9 cellular contexts compared by ENCODE assay signal in the genomic region with DNA sequence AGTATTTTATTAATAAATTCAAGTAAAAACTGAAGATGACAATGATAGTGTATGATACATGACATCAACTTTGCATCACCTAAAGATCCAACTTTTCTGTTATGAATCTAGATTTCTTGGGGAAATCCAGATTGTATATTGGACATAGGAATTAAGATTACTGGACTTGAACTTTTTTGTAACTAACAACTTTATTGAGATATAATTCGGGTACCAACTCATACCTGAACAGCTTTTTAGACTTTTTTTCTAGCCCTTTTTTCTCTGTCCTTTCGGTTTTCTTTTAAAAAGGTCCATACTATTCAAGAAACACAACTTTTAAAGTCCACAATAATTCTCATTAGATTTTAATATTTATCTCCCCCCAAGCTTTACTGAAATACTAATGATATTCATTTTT. TPM values are rescaled to one million over a fixed set of nuclear protein-coding genes. Genes with fewer than 3 reads are reported as not detected.
DNase-seq lines count a peak whose midpoint lies in the region; ATAC-seq and TF ChIP-seq lines count a peak whose summit lies in the region.
"Had no signal": no experiment of that assay in that cellular context is flagged by ENCODE, and none has a peak within 500 bp of the region (broad histone marks: within the 10 kb centered on the region; RNA-seq: fewer than 3 reads in every experiment).

No MANE protein-coding gene starts in this region.

- no peak for ATAC-seq in stimulated activated naive CD8-positive, alpha-beta T cell treated with anti-CD3 and anti-CD28 coated beads, Interleukin-15, amount 100 ng/mL, for 72 hours
- no peak for ATAC-seq in stimulated activated naive CD8-positive, alpha-beta T cell treated with anti-CD3 and anti-CD28 coated beads, Interleukin-15, Interleukin-2, amounts not matched to agents 100 U/mL and 50 U/mL, for 24 hours
- ATAC-seq in activated naive CD8-positive, alpha-beta T cell treated with anti-CD3 and anti-CD28 coated beads, Interleukin-2, amount 50 U/mL, for 24 hours, result no peak
- no peak for ATAC-seq in HG02642 (IDR thresholded peaks at IDR 0.05; ENCODE audit: poor library complexity, unreplicated experiment)
- no peak for ATAC-seq in HG03175 (IDR thresholded peaks at IDR 0.05; ENCODE audit: unreplicated experiment)
- ATAC-seq in GM18519 (IDR thresholded peaks at IDR 0.05; ENCODE audit: low FRiP score, unreplicated experiment), result no peak

- no peak for DNase-seq in stimulated activated naive CD8-positive, alpha-beta T cell treated with anti-CD3 and anti-CD28 coated beads, Interleukin-15, amount 100 ng/mL, for 72 hours
- DNase-seq in stimulated activated naive CD8-positive, alpha-beta T cell treated with anti-CD3 and anti-CD28 coated beads, Interleukin-15, Interleukin-2, amounts not matched to agents 100 U/mL and 50 U/mL, for 24 hours, result no peak
- DNase-seq in activated naive CD8-positive, alpha-beta T cell treated with anti-CD3 and anti-CD28 coated beads, Interleukin-2, amount 50 U/mL, for 24 hours, result no peak
- DNase-seq in mesothelial cell of epicardium (ENCODE audit: low spot score in 2 of 2, unreplicated experiment in 2 of 2) (no peak), NCI-H1092 treated with DMSO at 0.1 percent for 48 hours (lab: John Stamatoyannopoulos, UW) (no peak)

- no peak overlapping the region for H3K27ac Mint-ChIP-seq in stimulated activated naive CD8-positive, alpha-beta T cell treated with anti-CD3 and anti-CD28 coated beads, Interleukin-15, amount 100 ng/mL, for 72 hours
- no peak overlapping the region for H3K27ac Mint-ChIP-seq in activated naive CD8-positive, alpha-beta T cell treated with anti-CD3 and anti-CD28 coated beads, Interleukin-2, amount 50 U/mL, for 24 hours
- peak overlapping the region; percentile 88 for H3K27ac Mint-ChIP-seq in mesothelial cell of epicardium
- H3K27ac Mint-ChIP-seq: memory B cell had no signal

- H3K36me3 Mint-ChIP-seq in activated naive CD8-positive, alpha-beta T cell treated with anti-CD3 and anti-CD28 coated beads, Interleukin-2, amount 50 U/mL, for 24 hours (ENCODE audit: low read depth), result no peaks in the 10 kb centered on the region
- H3K36me3 Mint-ChIP-seq in mesothelial cell of epicardium, result no peaks in the 10 kb centered on the region
- H3K36me3 Mint-ChIP-seq: memory B cell had no signal

- no peaks in the 10 kb centered on the region for H3K9me3 Mint-ChIP-seq in stimulated activated naive CD8-positive, alpha-beta T cell treated with anti-CD3 and anti-CD28 coated beads, Interleukin-15, amount 100 ng/mL, for 72 hours
- peaks cover 4% of the 10 kb centered on the region for H3K9me3 Mint-ChIP-seq in activated naive CD8-positive, alpha-beta T cell treated with anti-CD3 and anti-CD28 coated beads, Interleukin-2, amount 50 U/mL, for 24 hours
- H3K9me3 Mint-ChIP-seq in mesothelial cell of epicardium, result no peaks in the 10 kb centered on the region
- H3K9me3 Mint-ChIP-seq: memory B cell had no signal

- H3K4me3 Mint-ChIP-seq in stimulated activated naive CD8-positive, alpha-beta T cell treated with anti-CD3 and anti-CD28 coated beads, Interleukin-15, amount 100 ng/mL, for 72 hours, result peak overlapping the region; percentile 34 to 63
- H3K4me3 Mint-ChIP-seq in activated naive CD8-positive, alpha-beta T cell treated with anti-CD3 and anti-CD28 coated beads, Interleukin-2, amount 50 U/mL, for 24 hours, result peak overlapping the region; percentile 32
- H3K4me3 Mint-ChIP-seq in mesothelial cell of epicardium, result peak overlapping the region; percentile 62

- no peak for TF ChIP-seq CTCF in mesothelial cell of epicardium (IDR thresholded peaks at IDR 0.05; ENCODE audit: unreplicated experiment)

- H3K27me3 Mint-ChIP-seq in stimulated activated naive CD8-positive, alpha-beta T cell treated with anti-CD3 and anti-CD28 coated beads, Interleukin-15, amount 100 ng/mL, for 72 hours, result peaks cover 37% of the 10 kb centered on the region
- H3K27me3 Mint-ChIP-seq in activated naive CD8-positive, alpha-beta T cell treated with anti-CD3 and anti-CD28 coated beads, Interleukin-2, amount 50 U/mL, for 24 hours, result peaks cover 51% of the 10 kb centered on the region
- no peaks in the 10 kb centered on the region for H3K27me3 Mint-ChIP-seq in mesothelial cell of epicardium (ENCODE audit: low read depth)

- peaks cover 11% of the 10 kb centered on the region for H3K4me1 Mint-ChIP-seq in stimulated activated naive CD8-positive, alpha-beta T cell treated with anti-CD3 and anti-CD28 coated beads, Interleukin-15, amount 100 ng/mL, for 72 hours
- peaks cover 5% of the 10 kb centered on the region for H3K4me1 Mint-ChIP-seq in activated naive CD8-positive, alpha-beta T cell treated with anti-CD3 and anti-CD28 coated beads, Interleukin-2, amount 50 U/mL, for 24 hours
- H3K4me1 Mint-ChIP-seq in mesothelial cell of epicardium, result peaks cover 36% of the 10 kb centered on the region

RNA-seq across cellular contexts. Expression of a gene that starts 1.1 kb away (rescaled TPM):
- total RNA-seq in mesothelial cell of epicardium, result 26.8 to 29.3 TPM (median 27.0 TPM) in 3 replicates
